ENCODE assay signal across 9 cellular contexts in genomic region chr19:41351339-41352245, GRCh38. TPM values are rescaled to one million over a fixed set of nuclear protein-coding genes. Genes with fewer than 3 reads are reported as not detected.
DNase-seq lines count a peak whose midpoint lies in the region; ATAC-seq and TF ChIP-seq lines count a peak whose summit lies in the region.
"Had no signal": no experiment of that assay in that cellular context is flagged by ENCODE, and none has a peak within 500 bp of the region (broad histone marks: within the 10 kb centered on the region; RNA-seq: fewer than 3 reads in every experiment).

No MANE protein-coding gene starts in this region.

- intact Hi-C loops in heart right ventricle (cut with DNase I): loop anchor here in 9 of 10 donors (1.0 to 10.0 kb wide), 8 partner anchors 24 to 144 kb away; partner anchors contain the start of genes CCDC97 (in 6 of the 9), DMAC2 (in 1 of the 9), ERICH4 (in 1 of the 9) and HNRNPUL1 (in 1 of the 9)
- intact Hi-C loops in uterus (cut with DNase I; ENCODE audit: low total_unique reads): no loop called here

- DNase-seq in DMS 273 (lab: John Stamatoyannopoulos, UW; ENCODE audit: unreplicated experiment) (peak; percentile 74), DMS 273 treated with DMSO at 0.1 percent for 48 hours (lab: John Stamatoyannopoulos, UW) (no peak), heart right ventricle (peak; percentile 72 to 75), putamen (ENCODE audit: low spot score) (peak; percentile 32), uterus (peak; percentile 66 to 67)
- DNase-seq in activated naive CD4-positive, alpha-beta T cell treated with anti-CD3 and anti-CD28 coated beads, Interleukin-2, amount 50 U/mL, for 16 hours: peak; percentile 83

- peak overlapping the region; percentile 63 to 98 (median 79) for H3K4me3 ChIP-seq in heart right ventricle
- H3K4me3 ChIP-seq in uterus: peak overlapping the region; percentile 65 to 70

- TF ChIP-seq POLR2A in uterus (IDR thresholded peaks at IDR 0.05): peak in 1 of 2 donors; percentile 34

- peaks cover 0 to 5% (median 0%) of the 10 kb centered on the region in 7 donors for H3K27me3 ChIP-seq in heart right ventricle
- no peaks in the 10 kb centered on the region for H3K27me3 ChIP-seq in uterus

- H3K36me3 ChIP-seq in heart right ventricle: peaks cover 0 to 24% (median 6%) of the 10 kb centered on the region in 9 donors
- no peaks in the 10 kb centered on the region for H3K36me3 ChIP-seq in uterus

- TF ChIP-seq CTCF in heart right ventricle (IDR thresholded peaks at IDR 0.05) (no peak), uterus (IDR thresholded peaks at IDR 0.05) (no peak)

- H3K27ac ChIP-seq in heart right ventricle: peak overlapping the region in 9 of 10 donors; percentile 81 to 98 (median 95)
- peak overlapping the region; percentile 90 to 96 for H3K27ac ChIP-seq in uterus
- H3K27ac ChIP-seq: 22Rv1 had no signal

- H3K9me3 ChIP-seq in heart right ventricle (no peaks in the 10 kb centered on the region), uterus (no peaks in the 10 kb centered on the region)

- peaks cover 0 to 65% (median 43%) of the 10 kb centered on the region in 9 donors for H3K4me1 ChIP-seq in heart right ventricle
- H3K4me1 ChIP-seq in uterus: peaks cover 0 to 6% of the 10 kb centered on the region in 2 donors

- WGBS in heart right ventricle, 2 donors: 1% methylated on average over 58 of the region's 58 CpGs

- peak; percentile 36 for ATAC-seq in HG03045 (IDR thresholded peaks at IDR 0.05; ENCODE audit: unreplicated experiment)
- peak; percentile 53 for ATAC-seq in SK-N-SH treated with all-trans-retinoic acid at 6 μM for 48 hours
- ATAC-seq in heart right ventricle: peak; percentile 52 to 73 (median 63)

TF ChIP-seq in SK-N-SH treated with all-trans-retinoic acid at 6 μM for 48 hours, 23 proteins besides CTCF, POLR2A, EP300 and RAD21:
- TF ChIP-seq OSR1 (CRISPR knock-in tag; IDR thresholded peaks at IDR 0.05): no peak
- TF ChIP-seq ARNTL (CRISPR knock-in tag; IDR thresholded peaks at IDR 0.05; ENCODE audit: borderline replicate concordance, low read depth): no peak
- TF ChIP-seq SNAI2 (CRISPR knock-in tag; IDR thresholded peaks at IDR 0.05): no peak

RNA-seq across cellular contexts. Expression of gene TGFB1, which starts 2.1 kb away (rescaled TPM):
- total RNA-seq in heart right ventricle (10 to 100 TPM in 8 of 10 donors, 1 to 10 TPM in 2; 9.7 to 44.9 (median 13.2) TPM), uterus (10 to 100 TPM in 2 of 4 donors, 1 to 10 TPM in 2; 6.7 to 61.7 (median 15.7) TPM)
- 10 to 100 TPM; 14.0 to 19.9 TPM for polyA plus RNA-seq in heart right ventricle

RNA-seq across cellular contexts. Expression of gene B9D2, which starts 12.4 kb away (rescaled TPM):
- total RNA-seq in heart right ventricle (1 to 10 TPM in 9 of 10 donors, under 1 TPM in 1; 1.00 to 5.8 (median 2.3) TPM), uterus (1 to 10 TPM in 2 of 4 donors, under 1 TPM in 1, not detected in 1; 0.29 to 6.2 (median 3.5) TPM)
- polyA plus RNA-seq in heart right ventricle: 10 to 100 TPM in 1 of 2 donors, 1 to 10 TPM in 1; 2.5 to 12.6 TPM

RNA-seq across cellular contexts. Expression of gene TMEM91, which starts 24.7 kb away (rescaled TPM):
- total RNA-seq in heart right ventricle: 1 to 10 TPM; 1.2 to 4.7 (median 2.0) TPM
- polyA plus RNA-seq in heart right ventricle: 10 to 100 TPM in 1 of 2 donors, 1 to 10 TPM in 1; 3.8 to 11.3 TPM
- total RNA-seq in uterus: 10 to 100 TPM in 2 of 4 donors, 1 to 10 TPM in 2; 7.1 to 28.1 (median 10.9) TPM

RNA-seq across cellular contexts. Expression of gene CCDC97, which starts 41.6 kb away (rescaled TPM):
- total RNA-seq in heart right ventricle (10 to 100 TPM; 12.6 to 19.2 (median 16.4) TPM), uterus (10 to 100 TPM in 2 of 4 donors, 1 to 10 TPM in 2; 4.4 to 38.0 (median 10.8) TPM)
- polyA plus RNA-seq in heart right ventricle: 10 to 100 TPM; 11.3 to 11.5 TPM

RNA-seq across cellular contexts. Expression of gene EXOSC5, which starts 45.6 kb away (rescaled TPM):
- total RNA-seq in heart right ventricle: 10 to 100 TPM; 10.6 to 17.8 (median 13.6) TPM
- polyA plus RNA-seq in heart right ventricle: 10 to 100 TPM; 17.1 to 43.8 TPM
- 10 to 100 TPM in 1 of 4 donors, 1 to 10 TPM in 3; 1.5 to 11.4 (median 4.5) TPM for total RNA-seq in uterus
